In genomic region chr1:200037904-200038644, GRCh38 we compare ENCODE assay signal across 16 cellular contexts. TPM values are rescaled to one million over a fixed set of nuclear protein-coding genes. Genes with fewer than 3 reads are reported as not detected.
DNase-seq lines count a peak whose midpoint lies in the region; ATAC-seq and TF ChIP-seq lines count a peak whose summit lies in the region.
"Had no signal": no experiment of that assay in that cellular context is flagged by ENCODE, and none has a peak within 500 bp of the region (broad histone marks: within the 10 kb centered on the region; RNA-seq: fewer than 3 reads in every experiment).

No MANE protein-coding gene starts in this region.

- H3K9me3 Mint-ChIP-seq in endothelial cell (ENCODE audit: unreplicated experiment), result no peaks in the 10 kb centered on the region
- H3K9me3 Mint-ChIP-seq in naive B cell, result peaks cover 0 to 4% (median 0%) of the 10 kb centered on the region in 7 donors
- H3K9me3 Mint-ChIP-seq: activated CD8-positive, alpha-beta T cell treated with anti-CD3 and anti-CD28 coated beads for 36 hours had no signal

- DNase-seq in AG10803 (ENCODE audit: low read depth) (no peak), HCT116 (ENCODE audit: low read depth, low spot score) (no peak), endothelial cell (ENCODE audit: low spot score) (no peak), naive B cell (no peak), NCI-H82 treated with DMSO at 0.1 percent for 48 hours (lab: John Stamatoyannopoulos, UW; ENCODE audit: unreplicated experiment) (no peak), T-helper 2 cell (no peak), mesenteric fat pad (ENCODE audit: low spot score) (no peak), AG08395 (ENCODE audit: low spot score) (no peak)
- DNase-seq: activated CD8-positive, alpha-beta T cell treated with anti-CD3 and anti-CD28 coated beads for 36 hours; activated effector memory CD4-positive, alpha-beta T cell treated with Interleukin-2 at 50 U/mL for 16 hours; DMS79; NCI-H187 treated with DMSO at 0.1 percent for 48 hours; NCI-H526 treated with DMSO at 0.1 percent for 48 hours; SHP77; tibial artery had no signal

- ATAC-seq in HCT116, result no peak
- no peak for ATAC-seq in naive B cell (ENCODE audit: low read depth in 2 of 2)
- ATAC-seq: gastroesophageal sphincter had no signal

- no peaks in the 10 kb centered on the region for H3K79me2 ChIP-seq in HCT116 (ENCODE audit: insufficient read depth, low read length)

- TF ChIP-seq RAD21 in HCT116 (IDR thresholded peaks at IDR 0.05; ENCODE audit: low read depth), result no peak

- peak overlapping the region; percentile 87 for H3K4me3 Mint-ChIP-seq in endothelial cell (ENCODE audit: unreplicated experiment)
- H3K4me3 Mint-ChIP-seq in naive B cell, result peak overlapping the region in 7 of 8 donors; percentile 15 to 83 (median 63)
- H3K4me3 Mint-ChIP-seq: activated CD8-positive, alpha-beta T cell treated with anti-CD3 and anti-CD28 coated beads for 36 hours had no signal

- no peak overlapping the region for H2AFZ ChIP-seq in HCT116 (ENCODE audit: low read depth, low read length, poor library complexity, severe bottlenecking)

- no peak overlapping the region for H3K27ac ChIP-seq in HCT116 (ENCODE audit: low read depth, low read length)
- H3K27ac ChIP-seq: tibial artery had no signal

- intact Hi-C loops in HCT116 (cut with micrococcal nuclease), result no loop called here

- H3K27ac Mint-ChIP-seq in endothelial cell (ENCODE audit: unreplicated experiment) (no peak overlapping the region), naive B cell (peak overlapping the region in 1 of 6 donors; percentile 4)
- H3K27ac Mint-ChIP-seq: activated CD8-positive, alpha-beta T cell treated with anti-CD3 and anti-CD28 coated beads for 36 hours had no signal

- peak overlapping the region; percentile 98; the same call in 1 of the 2 replicates for H3K4me2 ChIP-seq in HCT116 (ENCODE audit: low read length)

- no peak overlapping the region for H3K9ac ChIP-seq in HCT116 (ENCODE audit: low read length)

- H3K27me3 ChIP-seq in HCT116 (ENCODE audit: insufficient read depth, low read length), result no peaks in the 10 kb centered on the region

- CTCF ChIA-PET in HCT116 (lab: Charles Lee), result no interaction called here

- RAD21 ChIA-PET in HCT116 (lab: Charles Lee; ENCODE audit: low non-redundant PET in 1 of 2, low total read pairs in 2 of 2, uncharacterized antibody in 2 of 2, unreplicated experiment in 2 of 2), result no interaction called here

- POLR2A ChIA-PET in HCT116 (lab: Charles Lee), result no interaction called here

- no peaks in the 10 kb centered on the region for H3K36me3 ChIP-seq in HCT116 (ENCODE audit: control insufficient read depth in 1 of 2, insufficient read depth in 2 of 2, low read length in 2 of 2)
- H3K36me3 ChIP-seq: gastroesophageal sphincter, tibial artery had no signal

- H3K36me3 Mint-ChIP-seq in endothelial cell (ENCODE audit: low read depth, unreplicated experiment) (no peaks in the 10 kb centered on the region), naive B cell (no peaks in the 10 kb centered on the region)

- no peaks in the 10 kb centered on the region for H3K9me2 ChIP-seq in HCT116 (ENCODE audit: insufficient read depth)

- H3K4me1 Mint-ChIP-seq in endothelial cell (ENCODE audit: unreplicated experiment) (peaks cover 35% of the 10 kb centered on the region), naive B cell (peaks cover 35 to 58% (median 39%) of the 10 kb centered on the region in 3 donors)

- H3K27me3 Mint-ChIP-seq in endothelial cell (ENCODE audit: unreplicated experiment) (peaks cover 21% of the 10 kb centered on the region), naive B cell (peaks cover 0 to 59% (median 55%) of the 10 kb centered on the region in 3 donors)

- no peaks in the 10 kb centered on the region for H3K9me3 ChIP-seq in HCT116 (ENCODE audit: control insufficient read depth in 1 of 2, insufficient read depth in 1 of 2, low read depth in 1 of 2, low read length in 2 of 2)
- H3K9me3 ChIP-seq: gastroesophageal sphincter, tibial artery had no signal

- TF ChIP-seq CTCF in AG10803 (conservative IDR thresholded peaks at IDR 0.05; ENCODE audit: low read length) (no peak), HCT116 (IDR thresholded peaks at IDR 0.05 in 2 of 3, conservative IDR thresholded peaks at IDR 0.05 in 1 of 3; ENCODE audit: borderline replicate concordance in 1 of 3, insufficient read depth in 1 of 3, low read depth in 2 of 3, low read length in 2 of 3) (no peak), endothelial cell (IDR thresholded peaks at IDR 0.05; ENCODE audit: unreplicated experiment) (no peak)

- H4K20me1 ChIP-seq in HCT116 (ENCODE audit: insufficient read depth), result no peaks in the 10 kb centered on the region

- no peak for TF ChIP-seq POLR2A in HCT116 (IDR thresholded peaks at IDR 0.05; ENCODE audit: borderline replicate concordance, extremely low read depth, insufficient read depth, insufficient read length)

- H3K4me1 ChIP-seq in HCT116 (ENCODE audit: control insufficient read depth in 1 of 2, insufficient read depth in 2 of 2, low read length in 2 of 2), result peaks cover 3 to 13% of the 10 kb centered on the region in 2 experiments; a peak in 3 of 4 replicates

- BruUV-seq in HCT116 (replicated peaks; lab: Mats Ljungman, UMichigan), result no TSS peak

- peak overlapping the region; percentile 67 for H3K4me3 ChIP-seq in AG10803 (ENCODE audit: low read length)
- H3K4me3 ChIP-seq in HCT116 (replicated peaks in 1 of 2; ENCODE audit: low read depth in 1 of 2, low read length in 2 of 2), result no peak overlapping the region

TF ChIP-seq in HCT116, 20 proteins besides CTCF, POLR2A, EP300 and RAD21:
- TF ChIP-seq, protein P1, sequence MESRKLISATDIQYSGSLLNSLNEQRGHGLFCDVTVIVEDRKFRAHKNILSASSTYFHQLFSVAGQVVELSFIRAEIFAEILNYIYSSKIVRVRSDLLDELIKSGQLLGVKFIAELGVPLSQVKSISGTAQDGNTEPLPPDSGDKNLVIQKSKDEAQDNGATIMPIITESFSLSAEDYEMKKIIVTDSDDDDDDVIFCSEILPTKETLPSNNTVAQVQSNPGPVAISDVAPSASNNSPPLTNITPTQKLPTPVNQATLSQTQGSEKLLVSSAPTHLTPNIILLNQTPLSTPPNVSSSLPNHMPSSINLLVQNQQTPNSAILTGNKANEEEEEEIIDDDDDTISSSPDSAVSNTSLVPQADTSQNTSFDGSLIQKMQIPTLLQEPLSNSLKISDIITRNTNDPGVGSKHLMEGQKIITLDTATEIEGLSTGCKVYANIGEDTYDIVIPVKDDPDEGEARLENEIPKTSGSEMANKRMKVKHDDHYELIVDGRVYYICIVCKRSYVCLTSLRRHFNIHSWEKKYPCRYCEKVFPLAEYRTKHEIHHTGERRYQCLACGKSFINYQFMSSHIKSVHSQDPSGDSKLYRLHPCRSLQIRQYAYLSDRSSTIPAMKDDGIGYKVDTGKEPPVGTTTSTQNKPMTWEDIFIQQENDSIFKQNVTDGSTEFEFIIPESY (IDR thresholded peaks at IDR 0.05; ENCODE audit: extremely low read depth, insufficient replicate concordance, low read length), result no peak
- TF ChIP-seq EZH2phosphoT487 (IDR thresholded peaks at IDR 0.05; ENCODE audit: borderline replicate concordance), result no peak
- TF ChIP-seq ZNF274 (IDR thresholded peaks at IDR 0.05; ENCODE audit: low read depth, low read length), result no peak
- TF ChIP-seq ZFX (IDR thresholded peaks at IDR 0.05), result no peak
- TF ChIP-seq ELF1 (IDR thresholded peaks at IDR 0.05; ENCODE audit: borderline replicate concordance, low read depth), result no peak
- TF ChIP-seq CBX3 (IDR thresholded peaks at IDR 0.05; ENCODE audit: low read depth), result no peak
- no peak for TF ChIP-seq SIN3A (IDR thresholded peaks at IDR 0.05; ENCODE audit: low read depth)

RNA-seq across cellular contexts. Expression of gene NR5A2, which starts 10.6 kb away (rescaled TPM):
- total RNA-seq in HCT116 (2021; ENCODE audit: unreplicated experiment), result 0.91 TPM
- polyA plus RNA-seq in HCT116 (2012), result 0.21 and 0.27 TPM in 2 replicates
- total RNA-seq in endothelial cell (ENCODE audit: unreplicated experiment), result 7.0 TPM
- polyA plus RNA-seq in naive B cell (ENCODE audit: low read depth in 6 of 6), result not detected
- total RNA-seq in mesenteric fat pad, result 9.6 TPM
- total RNA-seq: activated CD8-positive, alpha-beta T cell treated with anti-CD3 and anti-CD28 coated beads for 36 hours had no signal
